In genomic region chr4:102823464-102823863, GRCh38 we compare ENCODE assay signal across 2 cellular contexts.
TF ChIP-seq lines count a peak whose summit lies in the region.

No MANE protein-coding gene starts in this region.

TF ChIP-seq in IMR-90, 13 proteins besides CTCF, POLR2A, EP300 and RAD21:
- TF ChIP-seq RFX5 (IDR thresholded peaks at IDR 0.05; ENCODE audit: low read depth, low read length), result no peak
- no peak for TF ChIP-seq FOS (IDR thresholded peaks at IDR 0.05; ENCODE audit: low read depth, low read length)
- TF ChIP-seq MAZ (IDR thresholded peaks at IDR 0.05; ENCODE audit: borderline replicate concordance, low read depth, low read length), result no peak
- TF ChIP-seq RCOR1 (IDR thresholded peaks at IDR 0.05; ENCODE audit: insufficient replicate concordance, low read length), result no peak
- TF ChIP-seq MXI1 (IDR thresholded peaks at IDR 0.05; ENCODE audit: borderline replicate concordance, low read depth, low read length), result no peak
TF ChIP-seq in IMR-90: peak in this region for 0.

TF ChIP-seq in H1, 55 proteins besides CTCF, POLR2A, EP300 and RAD21:
- TF ChIP-seq CTBP2 (IDR thresholded peaks at IDR 0.05; ENCODE audit: borderline replicate concordance, insufficient read depth, insufficient read length, low read length) (no peak), RNF2 (IDR thresholded peaks at IDR 0.05; ENCODE audit: borderline replicate concordance, low read depth, low read length, missing control alignments, poor library complexity, severe bottlenecking) (no peak), ASH2L (IDR thresholded peaks at IDR 0.05; ENCODE audit: low read length) (no peak), CHD1 (IDR thresholded peaks at IDR 0.05; ENCODE audit: low read depth, low read length) (no peak), NANOG (IDR thresholded peaks at IDR 0.05; ENCODE audit: insufficient read depth, low read depth, low read length, poor library complexity, severe bottlenecking) (no peak), TCF12 (IDR thresholded peaks at IDR 0.05; ENCODE audit: low read depth, low read length) (no peak), ATF2 (IDR thresholded peaks at IDR 0.05; ENCODE audit: low read length) (no peak), RFX5 (IDR thresholded peaks at IDR 0.05; ENCODE audit: borderline replicate concordance, low read depth, low read length) (no peak), EZH2 (IDR thresholded peaks at IDR 0.05; ENCODE audit: low read depth, low read length, severe bottlenecking) (no peak), HDAC6 (IDR thresholded peaks at IDR 0.05; ENCODE audit: low read depth, low read length) (no peak), SRF (IDR thresholded peaks at IDR 0.05; ENCODE audit: low read depth, low read length) (no peak), POLR2AphosphoS5 (IDR thresholded peaks at IDR 0.05; ENCODE audit: low read depth, low read length) (no peak), SP4 (IDR thresholded peaks at IDR 0.05; ENCODE audit: low read length) (no peak), CHD7 (IDR thresholded peaks at IDR 0.05; ENCODE audit: insufficient replicate concordance, low read length) (no peak), TAF1 (IDR thresholded peaks at IDR 0.05; ENCODE audit: low read depth, low read length) (no peak), USF2 (IDR thresholded peaks at IDR 0.05; ENCODE audit: low read length) (no peak)
- TF ChIP-seq, protein P1, sequence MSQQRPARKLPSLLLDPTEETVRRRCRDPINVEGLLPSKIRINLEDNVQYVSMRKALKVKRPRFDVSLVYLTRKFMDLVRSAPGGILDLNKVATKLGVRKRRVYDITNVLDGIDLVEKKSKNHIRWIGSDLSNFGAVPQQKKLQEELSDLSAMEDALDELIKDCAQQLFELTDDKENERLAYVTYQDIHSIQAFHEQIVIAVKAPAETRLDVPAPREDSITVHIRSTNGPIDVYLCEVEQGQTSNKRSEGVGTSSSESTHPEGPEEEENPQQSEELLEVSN (IDR thresholded peaks at IDR 0.05), result no peak
- TF ChIP-seq, protein P2, sequence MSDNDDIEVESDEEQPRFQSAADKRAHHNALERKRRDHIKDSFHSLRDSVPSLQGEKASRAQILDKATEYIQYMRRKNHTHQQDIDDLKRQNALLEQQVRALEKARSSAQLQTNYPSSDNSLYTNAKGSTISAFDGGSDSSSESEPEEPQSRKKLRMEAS (IDR thresholded peaks at IDR 0.05), result no peak
